Comparison of ENCODE assay signal across 30 cellular contexts in the genomic region with DNA sequence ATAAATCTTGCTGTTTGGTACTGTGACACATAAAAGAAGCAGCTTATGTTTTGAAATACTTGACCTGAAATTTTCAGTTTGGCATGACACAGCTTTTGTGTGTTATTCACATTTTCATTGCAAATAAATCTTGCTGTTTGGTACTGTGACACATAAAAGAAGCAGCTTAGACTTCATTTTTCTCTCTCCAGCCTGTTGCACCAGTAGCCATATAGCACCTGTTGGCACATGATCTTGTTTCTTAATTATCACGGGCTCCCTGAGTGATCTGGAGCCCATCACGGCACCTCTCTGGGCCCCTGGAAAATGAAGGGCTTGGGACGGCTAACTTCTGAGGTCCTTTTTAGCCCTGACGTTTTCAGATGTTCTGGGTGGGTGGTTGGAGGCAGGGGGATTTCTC.
"Had no signal": no experiment of that assay in that cellular context is flagged by ENCODE, and none has a peak within 500 bp of the region (broad histone marks: within the 10 kb centered on the region; RNA-seq: fewer than 3 reads in every experiment).

No MANE protein-coding gene starts in this region.

- H3K36me3 ChIP-seq: gastroesophageal sphincter, heart left ventricle, left lung, neutrophil, prostate gland, right atrium auricular region, tibial artery, upper lobe of left lung had no signal

- H3K27me3 ChIP-seq: left lung, neutrophil, right atrium auricular region, testis, upper lobe of left lung had no signal

- H3K4me1 Mint-ChIP-seq: mesothelial cell of epicardium; naive B cell; neural crest cell; stimulated activated effector memory CD8-positive, alpha-beta T cell treated with anti-CD3 and anti-CD28 coated beads, Interleukin-12 subunit alpha, Interleukin-12 subunit beta, amount 100 ng/mL, for 72 hours had no signal

- H3K4me2 ChIP-seq: hepatocyte had no signal

- H3K4me3 ChIP-seq: coronary artery, gastroesophageal sphincter, heart left ventricle, hepatocyte, left lung, mucosa of descending colon, prostate gland, right atrium auricular region, testis, tibial artery, upper lobe of left lung had no signal

- H3K9me3 ChIP-seq: gastroesophageal sphincter, heart left ventricle, left lung, mucosa of descending colon, neutrophil, prostate gland, right atrium auricular region, testis, tibial artery, upper lobe of left lung had no signal

- H3K27ac ChIP-seq: coronary artery, foreskin keratinocyte, gastroesophageal sphincter, heart left ventricle, hepatocyte, left lung, neutrophil, prostate gland, right atrium auricular region, testis, tibial artery, upper lobe of left lung had no signal

- FAIRE-seq: endothelial cell of umbilical vein, urothelium cell line had no signal

- H3K79me2 ChIP-seq: hepatocyte had no signal

- ATAC-seq: foreskin keratinocyte; gastroesophageal sphincter; heart left ventricle; left cardiac atrium; left lung; mucosa of descending colon; natural killer cell treated with Interleukin-12 subunit alpha and Interleukin-12 subunit beta and Interleukin-15 and Interleukin-18, amount 100 ng/mL, for 72 hours; sciatic nerve; stimulated activated effector memory CD8-positive, alpha-beta T cell treated with anti-CD3 and anti-CD28 coated beads, Interleukin-12 subunit alpha, Interleukin-12 subunit beta, amount 100 ng/mL, for 72 hours; stimulated activated naive CD8-positive, alpha-beta T cell treated with anti-CD3 and anti-CD28 coated beads, Interleukin-15, Interleukin-2, amounts not matched to agents 100 U/mL and 50 U/mL, for 24 hours had no signal

- DNase-seq: dermis blood vessel endothelial cell; effector memory CD4-positive, alpha-beta T cell; erythroblast; heart left ventricle; left cardiac atrium; left lung; mesenchymal stem cell; mucosa of descending colon; naive B cell; stimulated activated CD4-positive, alpha-beta T cell treated with anti-CD3 and anti-CD28 coated beads, Interleukin-2, amount 100 ng/mL, for 24 hours; stimulated activated CD4-positive, alpha-beta T cell treated with anti-CD3 and anti-CD28 coated beads, Interleukin-4, amount 100 ng/mL, for 24 hours; stimulated activated naive CD8-positive, alpha-beta T cell treated with anti-CD3 and anti-CD28 coated beads, Interleukin-15, Interleukin-2, amounts not matched to agents 100 U/mL and 50 U/mL, for 24 hours; substantia nigra; testis; tibial artery; upper lobe of left lung had no signal

- H3K4me1 ChIP-seq: foreskin keratinocyte, gastroesophageal sphincter, prostate gland, right atrium auricular region, testis, tibial artery, upper lobe of left lung had no signal

- H3K9me3 Mint-ChIP-seq: mesothelial cell of epicardium; natural killer cell treated with Interleukin-12 subunit alpha and Interleukin-12 subunit beta and Interleukin-15 and Interleukin-18, amount 100 ng/mL, for 72 hours; neural crest cell; stimulated activated effector memory CD8-positive, alpha-beta T cell treated with anti-CD3 and anti-CD28 coated beads, Interleukin-12 subunit alpha, Interleukin-12 subunit beta, amount 100 ng/mL, for 72 hours had no signal

- H2AFZ ChIP-seq: hepatocyte had no signal

- H3K36me3 Mint-ChIP-seq: mesothelial cell of epicardium; naive B cell; natural killer cell treated with Interleukin-12 subunit alpha and Interleukin-12 subunit beta and Interleukin-15 and Interleukin-18, amount 100 ng/mL, for 72 hours; stimulated activated effector memory CD8-positive, alpha-beta T cell treated with anti-CD3 and anti-CD28 coated beads, Interleukin-12 subunit alpha, Interleukin-12 subunit beta, amount 100 ng/mL, for 72 hours had no signal

- H3K4me3 Mint-ChIP-seq: mesothelial cell of epicardium; naive B cell; natural killer cell treated with Interleukin-12 subunit alpha and Interleukin-12 subunit beta and Interleukin-15 and Interleukin-18, amount 100 ng/mL, for 72 hours; neural crest cell; stimulated activated effector memory CD8-positive, alpha-beta T cell treated with anti-CD3 and anti-CD28 coated beads, Interleukin-12 subunit alpha, Interleukin-12 subunit beta, amount 100 ng/mL, for 72 hours had no signal

- H3K27ac Mint-ChIP-seq: mesothelial cell of epicardium; natural killer cell treated with Interleukin-12 subunit alpha and Interleukin-12 subunit beta and Interleukin-15 and Interleukin-18, amount 100 ng/mL, for 72 hours; stimulated activated effector memory CD8-positive, alpha-beta T cell treated with anti-CD3 and anti-CD28 coated beads, Interleukin-12 subunit alpha, Interleukin-12 subunit beta, amount 100 ng/mL, for 72 hours had no signal
